ENCODE assay signal across 8 cellular contexts in the genomic region with DNA sequence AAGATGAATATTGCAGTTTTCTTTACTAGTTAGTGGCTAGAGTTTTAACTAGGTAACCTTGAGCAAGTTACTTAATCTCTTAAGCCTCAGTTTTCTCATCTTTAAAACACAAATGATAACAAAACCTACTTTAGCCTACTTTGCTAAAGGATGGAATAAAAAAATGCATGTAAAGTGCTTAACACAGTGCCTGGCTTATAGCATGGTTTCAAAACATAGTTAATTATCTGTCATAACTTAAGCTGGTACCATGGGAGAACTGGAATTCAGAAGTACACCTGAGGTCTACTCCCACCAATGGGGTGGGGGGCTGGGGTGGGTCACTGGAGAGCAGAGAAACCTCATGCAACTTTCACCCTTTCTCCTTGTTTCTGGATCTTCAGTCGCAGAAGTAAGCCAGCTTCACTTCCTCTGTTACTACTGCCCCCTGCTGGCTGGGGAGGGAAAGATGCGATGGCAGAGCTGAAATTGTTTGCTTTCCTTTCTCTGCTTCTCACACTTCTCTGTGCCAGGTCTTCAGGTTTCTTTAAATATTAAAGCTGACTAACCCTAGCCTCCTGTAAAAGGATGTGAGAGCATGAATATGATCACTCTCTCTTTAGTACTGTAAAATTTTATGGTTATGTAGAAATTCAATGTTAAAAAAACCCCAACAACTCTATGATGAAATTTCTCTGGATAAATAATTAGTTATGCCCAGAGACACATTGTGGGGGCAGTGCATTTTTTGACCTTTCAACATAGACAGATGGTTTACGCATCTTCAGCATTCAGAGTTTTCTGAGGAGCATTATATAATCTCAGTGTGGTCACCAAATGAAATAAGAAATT.
DNase-seq lines count a peak whose midpoint lies in the region; ATAC-seq, FAIRE-seq and TF ChIP-seq lines count a peak whose summit lies in the region.

No MANE protein-coding gene starts in this region.

- H3K27ac Mint-ChIP-seq in naive B cell = peak overlapping the region in 1 of 6 donors; percentile 11

- H3K27me3 Mint-ChIP-seq in naive B cell = peaks cover 0 to 11% (median 9%) of the 10 kb centered on the region in 3 donors

- ATAC-seq in A549 (peak; percentile 24 to 82; a peak in 4 of 6 replicates), GM18499 (IDR thresholded peaks at IDR 0.05; ENCODE audit: insufficient read depth, unreplicated experiment) (peak; percentile 77), HG03196 (IDR thresholded peaks at IDR 0.05; ENCODE audit: unreplicated experiment) (peak; percentile 81), naive B cell (ENCODE audit: low read depth in 2 of 2) (peak; percentile 38 to 68)

- H3K4me2 ChIP-seq in A549 = no peak overlapping the region

- H3K27ac ChIP-seq in A549 (peak overlapping the region in 1 of 2 experiments; percentile 34; a peak in 2 of 6 replicates), esophagus muscularis mucosa (replicated peaks in 1 of 4) (peak overlapping the region; percentile 24 to 69 (median 62))

- TF ChIP-seq RAD21 in A549 (conservative IDR thresholded peaks at IDR 0.05 in 1 of 2, IDR thresholded peaks at IDR 0.05 in 1 of 2) = peak; percentile 87 to 89

- intact Hi-C loops in esophagus muscularis mucosa (cut with DNase I) = loop anchor here (5.0 to 10.0 kb wide), 5 partner anchors 169 to 391 kb away; no protein-coding TSS in a partner anchor

- no peaks in the 10 kb centered on the region for H3K36me3 ChIP-seq in esophagus muscularis mucosa

- FAIRE-seq in A549 (lab: Jason Lieb, UNC) = peak; percentile 74

- CTCF ChIA-PET in A549 (lab: Yijun Ruan, JAX) = interaction anchor here (0.6 to 4.2 kb wide), 33 partner anchors 11 to 1249 kb away, joined by 3 to 47 read pairs (median 4); a partner anchor contains a TSS

- no peak for TF ChIP-seq POLR2A in A549 (IDR thresholded peaks at IDR 0.05; ENCODE audit: low read length)
- no peak for TF ChIP-seq POLR2A in esophagus muscularis mucosa (IDR thresholded peaks at IDR 0.05; ENCODE audit: low read depth)

- no peak overlapping the region for H3K4me3 ChIP-seq in A549
- H3K4me3 ChIP-seq in esophagus muscularis mucosa = no peak overlapping the region

- no peaks in the 10 kb centered on the region for H3K27me3 ChIP-seq in esophagus muscularis mucosa

- DNase-seq in A549 (ENCODE audit: low read depth in 1 of 2, low spot score in 1 of 2) (peak; percentile 51 to 72), NCI-H82 treated with DMSO at 0.1 percent for 48 hours (lab: John Stamatoyannopoulos, UW; ENCODE audit: unreplicated experiment) (peak; percentile 54), esophagus muscularis mucosa (ENCODE audit: extremely low spot score) (peak; percentile 94), naive B cell (peak; percentile 74)
- peak; percentile 3 for DNase-seq in activated CD8-positive, alpha-beta memory T cell treated with anti-CD3 and anti-CD28 coated beads, Interleukin-2, amount 50 U/mL, for 1 hour (ENCODE audit: extremely low read depth)
- DNase-seq in stimulated activated CD8-positive, alpha-beta memory T cell treated with anti-CD3 and anti-CD28 coated beads, Interleukin-7, amount 100 ng/mL, for 4 hours (ENCODE audit: low read depth in 2 of 2) = peak; percentile 12 to 40

- peak; percentile 82 for TF ChIP-seq CTCF in A549 (IDR thresholded peaks at IDR 0.05)
- TF ChIP-seq CTCF in esophagus muscularis mucosa (IDR thresholded peaks at IDR 0.05) = peak; percentile 78 to 89 (median 88)

- no peak overlapping the region for H3K4me3 Mint-ChIP-seq in naive B cell

- peaks cover 13% of the 10 kb centered on the region; the same call in 1 of the 3 replicates for H3K4me1 ChIP-seq in A549
- peaks cover 17 to 28% (median 24%) of the 10 kb centered on the region in 4 donors for H3K4me1 ChIP-seq in esophagus muscularis mucosa

- POLR2A ChIA-PET in A549 (lab: Yijun Ruan, JAX) = no interaction called here

- WGBS in A549 (ENCODE audit: missing lambda C conversion rate) = 19% methylated on average over 3 of the region's 3 CpGs
- 16% methylated on average over 3 of the region's 3 CpGs for WGBS in esophagus muscularis mucosa

- H3K9me3 ChIP-seq in A549 (no peaks in the 10 kb centered on the region), esophagus muscularis mucosa (no peaks in the 10 kb centered on the region)

- H3K9me3 Mint-ChIP-seq in naive B cell = peaks cover 0 to 5% (median 1%) of the 10 kb centered on the region in 7 donors

- H3K36me3 Mint-ChIP-seq in naive B cell = no peaks in the 10 kb centered on the region

- peaks cover 0 to 5% (median 0%) of the 10 kb centered on the region in 3 donors for H3K4me1 Mint-ChIP-seq in naive B cell

- TF ChIP-seq EP300 in A549 (IDR thresholded peaks at IDR 0.05) = no peak
- TF ChIP-seq EP300 in esophagus muscularis mucosa (IDR thresholded peaks at IDR 0.05) = no peak

TF ChIP-seq in A549, 52 proteins besides CTCF, POLR2A, EP300 and RAD21:
- TF ChIP-seq SMC3 (IDR thresholded peaks at IDR 0.05) = peak; percentile 91
- TF ChIP-seq NR3C1 (IDR thresholded peaks at IDR 0.05) = no peak

Comparison
In these comparisons a context has a peak if more than half of its experiments do, and no peak if none do; other contexts are left out.
1. DNase-seq: peak in every context shown above with its lines; median percentile 94 in esophagus muscularis mucosa; 74 in naive B cell; 62 in A549; 54 in NCI-H82 treated with DMSO at 0.1 percent for 48 hours; 26 in stimulated activated CD8-positive, alpha-beta memory T cell treated with anti-CD3 and anti-CD28 coated beads, Interleukin-7, amount 100 ng/mL, for 4 hours; 3 in activated CD8-positive, alpha-beta memory T cell treated with anti-CD3 and anti-CD28 coated beads, Interleukin-2, amount 50 U/mL, for 1 hour.